Comparison of ENCODE assay signal across 1 cellular context in the genomic region with DNA sequence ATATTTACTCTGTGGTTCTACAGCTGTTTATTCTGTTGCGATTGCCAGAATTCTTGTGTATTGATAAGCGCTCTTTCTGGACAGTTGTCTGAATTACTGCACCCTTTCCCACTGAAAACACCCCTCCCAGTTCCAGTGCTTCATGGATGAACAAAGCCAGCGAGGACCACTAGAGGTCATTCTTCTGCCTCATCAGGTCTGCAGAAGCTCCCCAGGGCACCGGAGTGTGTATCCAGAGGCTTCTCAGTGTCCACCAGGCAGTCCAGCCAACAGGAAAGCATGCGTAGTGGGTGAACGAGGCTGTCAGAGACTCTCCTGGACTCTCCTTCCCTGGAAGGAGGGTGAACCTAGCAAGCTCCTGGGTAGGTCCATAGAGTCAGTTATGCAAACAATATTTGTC.
TF ChIP-seq lines count a peak whose summit lies in the region.

No MANE protein-coding gene starts in this region.

TF ChIP-seq in HepG2, 621 proteins besides CTCF, POLR2A, EP300 and RAD21 (continued from another document):
- TF ChIP-seq, protein P1, sequence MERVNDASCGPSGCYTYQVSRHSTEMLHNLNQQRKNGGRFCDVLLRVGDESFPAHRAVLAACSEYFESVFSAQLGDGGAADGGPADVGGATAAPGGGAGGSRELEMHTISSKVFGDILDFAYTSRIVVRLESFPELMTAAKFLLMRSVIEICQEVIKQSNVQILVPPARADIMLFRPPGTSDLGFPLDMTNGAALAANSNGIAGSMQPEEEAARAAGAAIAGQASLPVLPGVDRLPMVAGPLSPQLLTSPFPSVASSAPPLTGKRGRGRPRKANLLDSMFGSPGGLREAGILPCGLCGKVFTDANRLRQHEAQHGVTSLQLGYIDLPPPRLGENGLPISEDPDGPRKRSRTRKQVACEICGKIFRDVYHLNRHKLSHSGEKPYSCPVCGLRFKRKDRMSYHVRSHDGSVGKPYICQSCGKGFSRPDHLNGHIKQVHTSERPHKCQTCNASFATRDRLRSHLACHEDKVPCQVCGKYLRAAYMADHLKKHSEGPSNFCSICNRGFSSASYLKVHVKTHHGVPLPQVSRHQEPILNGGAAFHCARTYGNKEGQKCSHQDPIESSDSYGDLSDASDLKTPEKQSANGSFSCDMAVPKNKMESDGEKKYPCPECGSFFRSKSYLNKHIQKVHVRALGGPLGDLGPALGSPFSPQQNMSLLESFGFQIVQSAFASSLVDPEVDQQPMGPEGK (CRISPR knock-in tag; IDR thresholded peaks at IDR 0.05) = 0 out of 2 replicates have a peak, but pooled peaks have one; percentile 38
- TF ChIP-seq HNF4G (IDR thresholded peaks at IDR 0.05; ENCODE audit: borderline replicate concordance, low read depth, low read length) (no peak), HNF4G (CRISPR knock-in tag; IDR thresholded peaks at IDR 0.05; ENCODE audit: borderline replicate concordance, low read depth) (no peak), GATAD1 (CRISPR knock-in tag; IDR thresholded peaks at IDR 0.05) (no peak), TEAD3 (CRISPR knock-in tag; optimal IDR thresholded peaks at IDR 0.05; ENCODE audit: borderline replicate concordance) (peak; percentile 23), ZNF263 (CRISPR knock-in tag; IDR thresholded peaks at IDR 0.05) (peak; percentile 16; the same call in 1 of the 2 replicates), GATAD2A (CRISPR knock-in tag; IDR thresholded peaks at IDR 0.05) (peak; percentile 45), KDM2A (CRISPR knock-in tag; IDR thresholded peaks at IDR 0.05; ENCODE audit: borderline replicate concordance, low read depth) (0 out of 2 replicates have a peak, but pooled peaks have one; percentile 31), SALL1 (CRISPR knock-in tag; IDR thresholded peaks at IDR 0.05) (peak; percentile 44), CEBPB (IDR thresholded peaks at IDR 0.05; ENCODE audit: borderline replicate concordance, low read depth, low read length) (no peak), ELF3 (CRISPR knock-in tag; IDR thresholded peaks at IDR 0.05) (0 out of 2 replicates have a peak, but pooled peaks have one; percentile 35), ZNF614 (CRISPR knock-in tag; IDR thresholded peaks at IDR 0.05; ENCODE audit: borderline replicate concordance) (peak; percentile 53; the same call in 1 of the 2 replicates), ZNF570 (CRISPR knock-in tag; IDR thresholded peaks at IDR 0.05; ENCODE audit: borderline replicate concordance) (no peak), STAG1 (CRISPR knock-in tag; IDR thresholded peaks at IDR 0.05) (peak; percentile 72), XRCC5 (optimal IDR thresholded peaks at IDR 0.05; ENCODE audit: low read length) (peak; percentile 55), ZNF441 (CRISPR knock-in tag; IDR thresholded peaks at IDR 0.05; ENCODE audit: borderline replicate concordance) (no peak), ELF1 (CRISPR knock-in tag; IDR thresholded peaks at IDR 0.05) (no peak), SMC3 (IDR thresholded peaks at IDR 0.05; ENCODE audit: low read length) (peak; percentile 83), TSC22D2 (CRISPR knock-in tag; IDR thresholded peaks at IDR 0.05; ENCODE audit: borderline replicate concordance) (0 out of 2 replicates have a peak, but pooled peaks have one; percentile 48), KLF6 (CRISPR knock-in tag; IDR thresholded peaks at IDR 0.05) (no peak)
- TF ChIP-seq, protein P2, sequence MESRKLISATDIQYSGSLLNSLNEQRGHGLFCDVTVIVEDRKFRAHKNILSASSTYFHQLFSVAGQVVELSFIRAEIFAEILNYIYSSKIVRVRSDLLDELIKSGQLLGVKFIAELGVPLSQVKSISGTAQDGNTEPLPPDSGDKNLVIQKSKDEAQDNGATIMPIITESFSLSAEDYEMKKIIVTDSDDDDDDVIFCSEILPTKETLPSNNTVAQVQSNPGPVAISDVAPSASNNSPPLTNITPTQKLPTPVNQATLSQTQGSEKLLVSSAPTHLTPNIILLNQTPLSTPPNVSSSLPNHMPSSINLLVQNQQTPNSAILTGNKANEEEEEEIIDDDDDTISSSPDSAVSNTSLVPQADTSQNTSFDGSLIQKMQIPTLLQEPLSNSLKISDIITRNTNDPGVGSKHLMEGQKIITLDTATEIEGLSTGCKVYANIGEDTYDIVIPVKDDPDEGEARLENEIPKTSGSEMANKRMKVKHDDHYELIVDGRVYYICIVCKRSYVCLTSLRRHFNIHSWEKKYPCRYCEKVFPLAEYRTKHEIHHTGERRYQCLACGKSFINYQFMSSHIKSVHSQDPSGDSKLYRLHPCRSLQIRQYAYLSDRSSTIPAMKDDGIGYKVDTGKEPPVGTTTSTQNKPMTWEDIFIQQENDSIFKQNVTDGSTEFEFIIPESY (CRISPR knock-in tag; IDR thresholded peaks at IDR 0.05) = no peak
- TF ChIP-seq, protein P3, sequence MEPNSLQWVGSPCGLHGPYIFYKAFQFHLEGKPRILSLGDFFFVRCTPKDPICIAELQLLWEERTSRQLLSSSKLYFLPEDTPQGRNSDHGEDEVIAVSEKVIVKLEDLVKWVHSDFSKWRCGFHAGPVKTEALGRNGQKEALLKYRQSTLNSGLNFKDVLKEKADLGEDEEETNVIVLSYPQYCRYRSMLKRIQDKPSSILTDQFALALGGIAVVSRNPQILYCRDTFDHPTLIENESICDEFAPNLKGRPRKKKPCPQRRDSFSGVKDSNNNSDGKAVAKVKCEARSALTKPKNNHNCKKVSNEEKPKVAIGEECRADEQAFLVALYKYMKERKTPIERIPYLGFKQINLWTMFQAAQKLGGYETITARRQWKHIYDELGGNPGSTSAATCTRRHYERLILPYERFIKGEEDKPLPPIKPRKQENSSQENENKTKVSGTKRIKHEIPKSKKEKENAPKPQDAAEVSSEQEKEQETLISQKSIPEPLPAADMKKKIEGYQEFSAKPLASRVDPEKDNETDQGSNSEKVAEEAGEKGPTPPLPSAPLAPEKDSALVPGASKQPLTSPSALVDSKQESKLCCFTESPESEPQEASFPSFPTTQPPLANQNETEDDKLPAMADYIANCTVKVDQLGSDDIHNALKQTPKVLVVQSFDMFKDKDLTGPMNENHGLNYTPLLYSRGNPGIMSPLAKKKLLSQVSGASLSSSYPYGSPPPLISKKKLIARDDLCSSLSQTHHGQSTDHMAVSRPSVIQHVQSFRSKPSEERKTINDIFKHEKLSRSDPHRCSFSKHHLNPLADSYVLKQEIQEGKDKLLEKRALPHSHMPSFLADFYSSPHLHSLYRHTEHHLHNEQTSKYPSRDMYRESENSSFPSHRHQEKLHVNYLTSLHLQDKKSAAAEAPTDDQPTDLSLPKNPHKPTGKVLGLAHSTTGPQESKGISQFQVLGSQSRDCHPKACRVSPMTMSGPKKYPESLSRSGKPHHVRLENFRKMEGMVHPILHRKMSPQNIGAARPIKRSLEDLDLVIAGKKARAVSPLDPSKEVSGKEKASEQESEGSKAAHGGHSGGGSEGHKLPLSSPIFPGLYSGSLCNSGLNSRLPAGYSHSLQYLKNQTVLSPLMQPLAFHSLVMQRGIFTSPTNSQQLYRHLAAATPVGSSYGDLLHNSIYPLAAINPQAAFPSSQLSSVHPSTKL (CRISPR knock-in tag; IDR thresholded peaks at IDR 0.05) = peak; percentile 39; the same call in 1 of the 2 replicates
- TF ChIP-seq, protein P4, sequence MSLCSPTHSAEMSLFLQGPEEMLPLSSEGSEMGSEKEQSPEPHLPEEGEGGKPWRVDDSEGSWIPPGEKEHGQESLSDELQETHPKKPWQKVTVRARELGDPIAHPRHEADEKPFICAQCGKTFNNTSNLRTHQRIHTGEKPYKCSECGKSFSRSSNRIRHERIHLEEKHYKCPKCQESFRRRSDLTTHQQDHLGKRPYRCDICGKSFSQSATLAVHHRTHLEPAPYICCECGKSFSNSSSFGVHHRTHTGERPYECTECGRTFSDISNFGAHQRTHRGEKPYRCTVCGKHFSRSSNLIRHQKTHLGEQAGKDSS (CRISPR knock-in tag; IDR thresholded peaks at IDR 0.05; ENCODE audit: borderline replicate concordance, low read depth) = peak; percentile 54; the same call in 1 of the 2 replicates
- TF ChIP-seq, protein P5, sequence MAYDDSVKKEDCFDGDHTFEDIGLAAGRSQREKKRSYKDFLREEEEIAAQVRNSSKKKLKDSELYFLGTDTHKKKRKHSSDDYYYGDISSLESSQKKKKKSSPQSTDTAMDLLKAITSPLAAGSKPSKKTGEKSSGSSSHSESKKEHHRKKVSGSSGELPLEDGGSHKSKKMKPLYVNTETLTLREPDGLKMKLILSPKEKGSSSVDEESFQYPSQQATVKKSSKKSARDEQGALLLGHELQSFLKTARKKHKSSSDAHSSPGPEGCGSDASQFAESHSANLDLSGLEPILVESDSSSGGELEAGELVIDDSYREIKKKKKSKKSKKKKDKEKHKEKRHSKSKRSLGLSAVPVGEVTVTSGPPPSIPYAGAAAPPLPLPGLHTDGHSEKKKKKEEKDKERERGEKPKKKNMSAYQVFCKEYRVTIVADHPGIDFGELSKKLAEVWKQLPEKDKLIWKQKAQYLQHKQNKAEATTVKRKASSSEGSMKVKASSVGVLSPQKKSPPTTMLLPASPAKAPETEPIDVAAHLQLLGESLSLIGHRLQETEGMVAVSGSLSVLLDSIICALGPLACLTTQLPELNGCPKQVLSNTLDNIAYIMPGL (CRISPR knock-in tag; IDR thresholded peaks at IDR 0.05; ENCODE audit: borderline replicate concordance in 1 of 2, low read depth in 1 of 2) = 0 out of 4 replicates have a peak, but pooled peaks of 1 of the 2 experiments have one; percentile 33
- TF ChIP-seq, protein P6, sequence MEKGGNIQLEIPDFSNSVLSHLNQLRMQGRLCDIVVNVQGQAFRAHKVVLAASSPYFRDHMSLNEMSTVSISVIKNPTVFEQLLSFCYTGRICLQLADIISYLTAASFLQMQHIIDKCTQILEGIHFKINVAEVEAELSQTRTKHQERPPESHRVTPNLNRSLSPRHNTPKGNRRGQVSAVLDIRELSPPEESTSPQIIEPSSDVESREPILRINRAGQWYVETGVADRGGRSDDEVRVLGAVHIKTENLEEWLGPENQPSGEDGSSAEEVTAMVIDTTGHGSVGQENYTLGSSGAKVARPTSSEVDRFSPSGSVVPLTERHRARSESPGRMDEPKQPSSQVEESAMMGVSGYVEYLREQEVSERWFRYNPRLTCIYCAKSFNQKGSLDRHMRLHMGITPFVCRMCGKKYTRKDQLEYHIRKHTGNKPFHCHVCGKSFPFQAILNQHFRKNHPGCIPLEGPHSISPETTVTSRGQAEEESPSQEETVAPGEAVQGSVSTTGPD (CRISPR knock-in tag; IDR thresholded peaks at IDR 0.05) = 0 out of 2 replicates have a peak, but pooled peaks have one; percentile 21
- TF ChIP-seq, protein P7, sequence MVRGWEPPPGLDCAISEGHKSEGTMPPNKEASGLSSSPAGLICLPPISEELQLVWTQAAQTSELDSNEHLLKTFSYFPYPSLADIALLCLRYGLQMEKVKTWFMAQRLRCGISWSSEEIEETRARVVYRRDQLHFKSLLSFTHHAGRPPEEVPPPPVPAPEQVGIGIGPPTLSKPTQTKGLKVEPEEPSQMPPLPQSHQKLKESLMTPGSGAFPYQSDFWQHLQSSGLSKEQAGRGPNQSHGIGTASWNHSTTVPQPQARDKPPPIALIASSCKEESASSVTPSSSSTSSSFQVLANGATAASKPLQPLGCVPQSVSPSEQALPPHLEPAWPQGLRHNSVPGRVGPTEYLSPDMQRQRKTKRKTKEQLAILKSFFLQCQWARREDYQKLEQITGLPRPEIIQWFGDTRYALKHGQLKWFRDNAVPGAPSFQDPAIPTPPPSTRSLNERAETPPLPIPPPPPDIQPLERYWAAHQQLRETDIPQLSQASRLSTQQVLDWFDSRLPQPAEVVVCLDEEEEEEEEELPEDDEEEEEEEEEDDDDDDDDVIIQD (CRISPR knock-in tag; IDR thresholded peaks at IDR 0.05; ENCODE audit: low read depth) = 0 out of 2 replicates have a peak, but pooled peaks have one; percentile 27
- TF ChIP-seq, protein P8, sequence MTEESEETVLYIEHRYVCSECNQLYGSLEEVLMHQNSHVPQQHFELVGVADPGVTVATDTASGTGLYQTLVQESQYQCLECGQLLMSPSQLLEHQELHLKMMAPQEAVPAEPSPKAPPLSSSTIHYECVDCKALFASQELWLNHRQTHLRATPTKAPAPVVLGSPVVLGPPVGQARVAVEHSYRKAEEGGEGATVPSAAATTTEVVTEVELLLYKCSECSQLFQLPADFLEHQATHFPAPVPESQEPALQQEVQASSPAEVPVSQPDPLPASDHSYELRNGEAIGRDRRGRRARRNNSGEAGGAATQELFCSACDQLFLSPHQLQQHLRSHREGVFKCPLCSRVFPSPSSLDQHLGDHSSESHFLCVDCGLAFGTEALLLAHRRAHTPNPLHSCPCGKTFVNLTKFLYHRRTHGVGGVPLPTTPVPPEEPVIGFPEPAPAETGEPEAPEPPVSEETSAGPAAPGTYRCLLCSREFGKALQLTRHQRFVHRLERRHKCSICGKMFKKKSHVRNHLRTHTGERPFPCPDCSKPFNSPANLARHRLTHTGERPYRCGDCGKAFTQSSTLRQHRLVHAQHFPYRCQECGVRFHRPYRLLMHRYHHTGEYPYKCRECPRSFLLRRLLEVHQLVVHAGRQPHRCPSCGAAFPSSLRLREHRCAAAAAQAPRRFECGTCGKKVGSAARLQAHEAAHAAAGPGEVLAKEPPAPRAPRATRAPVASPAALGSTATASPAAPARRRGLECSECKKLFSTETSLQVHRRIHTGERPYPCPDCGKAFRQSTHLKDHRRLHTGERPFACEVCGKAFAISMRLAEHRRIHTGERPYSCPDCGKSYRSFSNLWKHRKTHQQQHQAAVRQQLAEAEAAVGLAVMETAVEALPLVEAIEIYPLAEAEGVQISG (CRISPR knock-in tag; IDR thresholded peaks at IDR 0.05) = 0 out of 2 replicates have a peak, but pooled peaks have one; percentile 15
- TF ChIP-seq, protein P9, sequence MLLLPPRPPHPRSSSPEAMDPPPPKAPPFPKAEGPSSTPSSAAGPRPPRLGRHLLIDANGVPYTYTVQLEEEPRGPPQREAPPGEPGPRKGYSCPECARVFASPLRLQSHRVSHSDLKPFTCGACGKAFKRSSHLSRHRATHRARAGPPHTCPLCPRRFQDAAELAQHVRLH (CRISPR knock-in tag; IDR thresholded peaks at IDR 0.05; ENCODE audit: borderline replicate concordance, low read depth) = peak; percentile 16; the same call in 1 of the 2 replicates
TF ChIP-seq in HepG2: peak in this region for 20.
